Comparison of ENCODE assay signal across 1 cellular context in the genomic region with DNA sequence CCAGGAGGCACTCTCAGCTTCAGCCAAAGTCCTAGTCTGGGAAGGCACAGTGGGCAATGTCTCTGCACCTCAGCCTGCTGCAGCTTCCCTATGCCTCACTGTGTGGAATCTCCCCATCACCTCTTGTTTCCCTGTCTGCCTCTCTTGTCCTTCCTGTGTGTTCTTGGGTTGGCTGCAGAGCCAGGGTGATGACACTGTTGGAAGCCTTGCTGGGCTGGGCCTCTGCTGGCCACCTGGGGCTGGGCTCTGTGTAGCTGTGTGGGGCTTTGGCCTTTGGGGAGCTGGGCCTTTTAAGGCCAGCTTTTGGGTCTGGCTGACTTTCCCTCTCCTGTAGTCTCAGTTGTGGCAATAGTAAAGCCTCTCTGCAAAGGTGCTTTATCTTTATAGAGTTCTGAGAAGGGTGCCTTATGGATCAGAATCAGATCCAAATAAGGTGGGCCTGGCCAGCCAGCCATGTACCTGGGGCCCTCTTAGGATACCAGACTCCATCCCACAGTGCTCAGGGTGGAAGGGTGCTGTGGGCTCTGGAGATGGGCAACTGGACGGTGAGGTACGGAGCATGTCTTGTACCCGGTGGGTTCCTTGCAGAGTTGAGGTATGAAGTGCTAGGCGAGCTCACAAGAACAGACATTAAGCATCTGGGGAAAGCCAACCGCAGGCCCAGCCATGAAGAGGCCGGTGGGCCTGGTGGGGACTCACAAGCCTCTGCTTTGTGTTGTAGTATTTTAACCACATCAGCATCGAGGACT.
TF ChIP-seq lines count a peak whose summit lies in the region.

No MANE protein-coding gene starts in this region.

TF ChIP-seq in K562, 482 proteins besides CTCF, POLR2A, EP300 and RAD21 (continued from another document):
- TF ChIP-seq RFX7 (CRISPR knock-in tag; IDR thresholded peaks at IDR 0.05) (no peak), POLR2G (IDR thresholded peaks at IDR 0.05; ENCODE audit: low read depth, low read length) (no peak; the same call in 1 of the 2 replicates), HMG20B (CRISPR knock-in tag; IDR thresholded peaks at IDR 0.05) (no peak)
TF ChIP-seq in K562: peak in this region for 11.
